1 cellular context compared by ENCODE assay signal in the genomic region with DNA sequence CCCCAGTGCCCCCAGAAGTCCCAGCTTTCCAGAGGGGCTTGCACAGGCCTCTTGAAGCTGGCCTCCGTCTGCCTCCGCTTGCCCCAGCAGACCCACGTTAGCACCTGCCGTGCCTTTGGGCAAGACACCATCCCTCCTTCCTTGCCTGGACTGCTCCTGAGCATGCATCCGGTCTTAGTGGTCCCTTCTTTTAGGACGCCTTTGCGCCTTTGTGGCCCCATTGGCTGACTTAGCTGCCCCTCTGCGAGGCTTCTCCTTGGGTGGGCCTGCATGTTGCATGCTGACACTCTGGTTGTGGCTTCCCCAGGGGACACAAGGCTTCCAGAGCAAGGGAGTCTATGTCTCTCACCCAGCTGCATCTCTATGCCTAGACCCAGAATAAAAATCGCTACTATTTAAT.
TF ChIP-seq lines count a peak whose summit lies in the region.

No MANE protein-coding gene starts in this region.

TF ChIP-seq in H1, 55 proteins besides CTCF, POLR2A, EP300 and RAD21:
- TF ChIP-seq, protein P1, sequence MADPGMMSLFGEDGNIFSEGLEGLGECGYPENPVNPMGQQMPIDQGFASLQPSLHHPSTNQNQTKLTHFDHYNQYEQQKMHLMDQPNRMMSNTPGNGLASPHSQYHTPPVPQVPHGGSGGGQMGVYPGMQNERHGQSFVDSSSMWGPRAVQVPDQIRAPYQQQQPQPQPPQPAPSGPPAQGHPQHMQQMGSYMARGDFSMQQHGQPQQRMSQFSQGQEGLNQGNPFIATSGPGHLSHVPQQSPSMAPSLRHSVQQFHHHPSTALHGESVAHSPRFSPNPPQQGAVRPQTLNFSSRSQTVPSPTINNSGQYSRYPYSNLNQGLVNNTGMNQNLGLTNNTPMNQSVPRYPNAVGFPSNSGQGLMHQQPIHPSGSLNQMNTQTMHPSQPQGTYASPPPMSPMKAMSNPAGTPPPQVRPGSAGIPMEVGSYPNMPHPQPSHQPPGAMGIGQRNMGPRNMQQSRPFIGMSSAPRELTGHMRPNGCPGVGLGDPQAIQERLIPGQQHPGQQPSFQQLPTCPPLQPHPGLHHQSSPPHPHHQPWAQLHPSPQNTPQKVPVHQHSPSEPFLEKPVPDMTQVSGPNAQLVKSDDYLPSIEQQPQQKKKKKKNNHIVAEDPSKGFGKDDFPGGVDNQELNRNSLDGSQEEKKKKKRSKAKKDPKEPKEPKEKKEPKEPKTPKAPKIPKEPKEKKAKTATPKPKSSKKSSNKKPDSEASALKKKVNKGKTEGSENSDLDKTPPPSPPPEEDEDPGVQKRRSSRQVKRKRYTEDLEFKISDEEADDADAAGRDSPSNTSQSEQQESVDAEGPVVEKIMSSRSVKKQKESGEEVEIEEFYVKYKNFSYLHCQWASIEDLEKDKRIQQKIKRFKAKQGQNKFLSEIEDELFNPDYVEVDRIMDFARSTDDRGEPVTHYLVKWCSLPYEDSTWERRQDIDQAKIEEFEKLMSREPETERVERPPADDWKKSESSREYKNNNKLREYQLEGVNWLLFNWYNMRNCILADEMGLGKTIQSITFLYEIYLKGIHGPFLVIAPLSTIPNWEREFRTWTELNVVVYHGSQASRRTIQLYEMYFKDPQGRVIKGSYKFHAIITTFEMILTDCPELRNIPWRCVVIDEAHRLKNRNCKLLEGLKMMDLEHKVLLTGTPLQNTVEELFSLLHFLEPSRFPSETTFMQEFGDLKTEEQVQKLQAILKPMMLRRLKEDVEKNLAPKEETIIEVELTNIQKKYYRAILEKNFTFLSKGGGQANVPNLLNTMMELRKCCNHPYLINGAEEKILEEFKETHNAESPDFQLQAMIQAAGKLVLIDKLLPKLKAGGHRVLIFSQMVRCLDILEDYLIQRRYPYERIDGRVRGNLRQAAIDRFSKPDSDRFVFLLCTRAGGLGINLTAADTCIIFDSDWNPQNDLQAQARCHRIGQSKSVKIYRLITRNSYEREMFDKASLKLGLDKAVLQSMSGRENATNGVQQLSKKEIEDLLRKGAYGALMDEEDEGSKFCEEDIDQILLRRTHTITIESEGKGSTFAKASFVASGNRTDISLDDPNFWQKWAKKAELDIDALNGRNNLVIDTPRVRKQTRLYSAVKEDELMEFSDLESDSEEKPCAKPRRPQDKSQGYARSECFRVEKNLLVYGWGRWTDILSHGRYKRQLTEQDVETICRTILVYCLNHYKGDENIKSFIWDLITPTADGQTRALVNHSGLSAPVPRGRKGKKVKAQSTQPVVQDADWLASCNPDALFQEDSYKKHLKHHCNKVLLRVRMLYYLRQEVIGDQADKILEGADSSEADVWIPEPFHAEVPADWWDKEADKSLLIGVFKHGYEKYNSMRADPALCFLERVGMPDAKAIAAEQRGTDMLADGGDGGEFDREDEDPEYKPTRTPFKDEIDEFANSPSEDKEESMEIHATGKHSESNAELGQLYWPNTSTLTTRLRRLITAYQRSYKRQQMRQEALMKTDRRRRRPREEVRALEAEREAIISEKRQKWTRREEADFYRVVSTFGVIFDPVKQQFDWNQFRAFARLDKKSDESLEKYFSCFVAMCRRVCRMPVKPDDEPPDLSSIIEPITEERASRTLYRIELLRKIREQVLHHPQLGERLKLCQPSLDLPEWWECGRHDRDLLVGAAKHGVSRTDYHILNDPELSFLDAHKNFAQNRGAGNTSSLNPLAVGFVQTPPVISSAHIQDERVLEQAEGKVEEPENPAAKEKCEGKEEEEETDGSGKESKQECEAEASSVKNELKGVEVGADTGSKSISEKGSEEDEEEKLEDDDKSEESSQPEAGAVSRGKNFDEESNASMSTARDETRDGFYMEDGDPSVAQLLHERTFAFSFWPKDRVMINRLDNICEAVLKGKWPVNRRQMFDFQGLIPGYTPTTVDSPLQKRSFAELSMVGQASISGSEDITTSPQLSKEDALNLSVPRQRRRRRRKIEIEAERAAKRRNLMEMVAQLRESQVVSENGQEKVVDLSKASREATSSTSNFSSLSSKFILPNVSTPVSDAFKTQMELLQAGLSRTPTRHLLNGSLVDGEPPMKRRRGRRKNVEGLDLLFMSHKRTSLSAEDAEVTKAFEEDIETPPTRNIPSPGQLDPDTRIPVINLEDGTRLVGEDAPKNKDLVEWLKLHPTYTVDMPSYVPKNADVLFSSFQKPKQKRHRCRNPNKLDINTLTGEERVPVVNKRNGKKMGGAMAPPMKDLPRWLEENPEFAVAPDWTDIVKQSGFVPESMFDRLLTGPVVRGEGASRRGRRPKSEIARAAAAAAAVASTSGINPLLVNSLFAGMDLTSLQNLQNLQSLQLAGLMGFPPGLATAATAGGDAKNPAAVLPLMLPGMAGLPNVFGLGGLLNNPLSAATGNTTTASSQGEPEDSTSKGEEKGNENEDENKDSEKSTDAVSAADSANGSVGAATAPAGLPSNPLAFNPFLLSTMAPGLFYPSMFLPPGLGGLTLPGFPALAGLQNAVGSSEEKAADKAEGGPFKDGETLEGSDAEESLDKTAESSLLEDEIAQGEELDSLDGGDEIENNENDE (IDR thresholded peaks at IDR 0.05; ENCODE audit: insufficient replicate concordance, low read length), result no peak
